10 cellular contexts compared by ENCODE assay signal in the genomic region with DNA sequence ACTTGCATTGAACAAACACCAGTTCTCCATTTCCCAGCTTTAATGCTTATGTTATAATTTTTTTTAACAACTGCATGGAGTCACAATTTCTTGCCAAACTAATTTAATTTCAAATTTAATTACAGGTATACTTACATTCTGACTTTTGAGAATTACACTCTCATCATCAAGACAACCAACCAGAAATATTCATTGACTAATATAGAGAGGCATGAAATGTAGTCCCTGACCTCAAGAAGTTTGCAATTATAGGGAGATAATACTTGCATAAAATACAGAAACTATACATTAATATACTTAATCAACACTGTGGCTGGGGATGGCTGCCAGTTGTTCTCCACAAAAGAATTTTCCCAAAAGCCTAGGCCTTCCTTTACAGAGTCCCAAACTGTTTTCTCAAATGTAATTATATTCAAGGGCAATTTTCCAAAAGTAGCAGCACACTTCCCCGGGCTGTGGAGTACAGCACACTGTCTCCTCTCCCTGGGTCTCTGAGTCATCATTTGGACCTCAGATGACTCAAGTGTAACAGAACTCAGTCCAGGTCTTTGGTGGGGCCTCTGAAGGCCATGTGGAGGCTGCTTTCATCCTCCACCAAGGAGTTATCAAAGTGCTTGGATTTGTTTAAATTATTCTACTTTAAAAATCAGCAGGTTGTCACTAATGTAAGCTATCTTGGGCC.
DNase-seq lines count a peak whose midpoint lies in the region; FAIRE-seq and TF ChIP-seq lines count a peak whose summit lies in the region.
"Had no signal": no experiment of that assay in that cellular context is flagged by ENCODE, and none has a peak within 500 bp of the region (broad histone marks: within the 10 kb centered on the region; RNA-seq: fewer than 3 reads in every experiment).

No MANE protein-coding gene starts in this region.

- H3F3A ChIP-seq in smooth muscle cell (ENCODE audit: low read depth): no peaks in the 10 kb centered on the region

- H3K27me3 ChIP-seq in right atrium auricular region (no peaks in the 10 kb centered on the region), smooth muscle cell (ENCODE audit: low read depth) (no peaks in the 10 kb centered on the region)

- peak; percentile 27 for DNase-seq in H54 (ENCODE audit: insufficient read length, low spot score)
- DNase-seq in amniotic epithelial cell (ENCODE audit: low read depth): peak; percentile 83
- DNase-seq in right atrium auricular region (ENCODE audit: low spot score): peak; percentile 72
- no peak for DNase-seq in smooth muscle cell (lab: John Stamatoyannopoulos, UW; ENCODE audit: unreplicated experiment)
- DNase-seq in NCI-H748 (lab: John Stamatoyannopoulos, UW; ENCODE audit: unreplicated experiment): no peak
- DNase-seq in cortex of kidney (lab: John Stamatoyannopoulos, UW): no peak
- DNase-seq in stimulated activated naive CD4-positive, alpha-beta T cell (lab: John Stamatoyannopoulos, UW): no peak
- no peak for DNase-seq in activated CD8-positive, alpha-beta memory T cell treated with anti-CD3 and anti-CD28 coated beads, Interleukin-2, amount 50 U/mL, for 48 hours
- DNase-seq: GF-D8, T-helper 17 cell had no signal

- H3K4me3 ChIP-seq in right atrium auricular region: no peak overlapping the region
- no peak overlapping the region for H3K4me3 ChIP-seq in smooth muscle cell

- TF ChIP-seq POLR2A in H54 (IDR thresholded peaks at IDR 0.05; ENCODE audit: low read depth, low read length): no peak

- no peak overlapping the region for H3K9ac ChIP-seq in smooth muscle cell (ENCODE audit: low read depth)

- 10% methylated on average over 1 of the region's 1 CpG for WGBS in smooth muscle cell (ENCODE audit: low lambda C conversion rate)

- no peak overlapping the region for H2AFZ ChIP-seq in smooth muscle cell (ENCODE audit: low read depth)

- H3K36me3 ChIP-seq in right atrium auricular region: no peaks in the 10 kb centered on the region
- H3K36me3 ChIP-seq in smooth muscle cell (ENCODE audit: low read depth): no peaks in the 10 kb centered on the region

- H3K79me2 ChIP-seq in smooth muscle cell (ENCODE audit: low read depth): no peaks in the 10 kb centered on the region

- H3K4me1 ChIP-seq in right atrium auricular region: peaks cover 0 to 15% of the 10 kb centered on the region in 2 donors
- H3K4me1 ChIP-seq in smooth muscle cell (ENCODE audit: low read depth): no peaks in the 10 kb centered on the region

- H4K20me1 ChIP-seq in smooth muscle cell (ENCODE audit: low read depth): no peaks in the 10 kb centered on the region

- H3K27ac ChIP-seq in right atrium auricular region (no peak overlapping the region), smooth muscle cell (ENCODE audit: low read depth) (no peak overlapping the region)

- FAIRE-seq in H54 (lab: Jason Lieb, UNC): peak; percentile 85

- TF ChIP-seq CTCF in right atrium auricular region (IDR thresholded peaks at IDR 0.05): no peak
- no peak for TF ChIP-seq CTCF in smooth muscle cell (IDR thresholded peaks at IDR 0.05; ENCODE audit: borderline replicate concordance, insufficient read depth, poor library complexity, severe bottlenecking)

- H3K4me2 ChIP-seq in smooth muscle cell: peak overlapping the region; percentile 4

- H3K9me3 ChIP-seq in right atrium auricular region (no peaks in the 10 kb centered on the region), smooth muscle cell (replicated peaks; ENCODE audit: low read depth) (no peaks in the 10 kb centered on the region)

Comparison
In these comparisons a context has a peak if more than half of its experiments do, and no peak if none do; other contexts are left out.
1. DNase-seq: peak in H54 (single experiment), amniotic epithelial cell (single experiment) and right atrium auricular region (single experiment); none in smooth muscle cell (single experiment), NCI-H748 (single experiment), cortex of kidney (single experiment), stimulated activated naive CD4-positive, alpha-beta T cell (0 of 6) and activated CD8-positive, alpha-beta memory T cell treated with anti-CD3 and anti-CD28 coated beads, Interleukin-2, amount 50 U/mL, for 48 hours (single experiment).